In genomic region chr17:58331815-58332719, GRCh38 we compare ENCODE assay signal across 8 cellular contexts. TPM values are rescaled to one million over a fixed set of nuclear protein-coding genes. Genes with fewer than 3 reads are reported as not detected.
A peak's percentile ranks its signal among the peaks of the same experiment; 100 is the strongest.
DNase-seq lines count a peak whose midpoint lies in the region; ATAC-seq and TF ChIP-seq lines count a peak whose summit lies in the region.

No MANE protein-coding gene starts in this region.

- TF ChIP-seq POLR2A in lower leg skin (IDR thresholded peaks at IDR 0.05): peak in 1 of 2 donors; percentile 61

- peaks cover 5% of the 10 kb centered on the region; the same call in 1 of the 2 replicates for H3K9me3 ChIP-seq in OCI-LY3 (ENCODE audit: insufficient read depth, low read length)

- peak; percentile 16 for ATAC-seq in GM19043 (IDR thresholded peaks at IDR 0.05; ENCODE audit: low read depth, unreplicated experiment)
- ATAC-seq in HG02852 (IDR thresholded peaks at IDR 0.05; ENCODE audit: unreplicated experiment): no peak

- H3K36me3 ChIP-seq in OCI-LY3 (replicated peaks; ENCODE audit: low read depth, low read length): peaks cover 28% of the 10 kb centered on the region

- H3K27ac ChIP-seq in OCI-LY3 (ENCODE audit: low read length): peak overlapping the region; percentile 99

- peak; percentile 86 for DNase-seq in activated T-helper 9 cell treated with anti-CD3 and anti-CD28 coated beads, Interleukin-2, amount 50 U/mL, for 16 hours (ENCODE audit: low read depth)
- DNase-seq in lower leg skin (ENCODE audit: low spot score in 2 of 2) (peak in 1 of 2 donors; percentile 94), COR-L47 (lab: John Stamatoyannopoulos, UW) (no peak), NCI-H510A treated with DMSO at 0.1 percent for 48 hours (lab: John Stamatoyannopoulos, UW) (no peak)
- peak; percentile 89 to 90 for DNase-seq in stimulated activated CD8-positive, alpha-beta memory T cell treated with anti-CD3 and anti-CD28 coated beads, Interleukin-2, amount 100 ng/mL, for 48 hours (ENCODE audit: low read depth in 2 of 2)

- H3K4me2 ChIP-seq in OCI-LY3 (ENCODE audit: low read length): peak overlapping the region; percentile 92

- no peaks in the 10 kb centered on the region for H3K27me3 ChIP-seq in OCI-LY3 (ENCODE audit: low read depth, low read length)

- H3K4me1 ChIP-seq in OCI-LY3 (ENCODE audit: low read length): peaks cover 69% of the 10 kb centered on the region

- no peak overlapping the region for H2AFZ ChIP-seq in OCI-LY3 (ENCODE audit: low read depth, low read length)

- TF ChIP-seq CTCF in OCI-LY3 (IDR thresholded peaks at IDR 0.05; ENCODE audit: low read depth, low read length) (no peak), lower leg skin (IDR thresholded peaks at IDR 0.05) (no peak)

- WGBS in lower leg skin, 2 donors: 75 to 87% methylated on average over 22 to 29 of the region's 29 CpGs

- intact Hi-C loops in lower leg skin (cut with DNase I; ENCODE audit: low total_unique reads): no loop called here

- H3K79me2 ChIP-seq in OCI-LY3 (ENCODE audit: low read length): peaks cover 76% of the 10 kb centered on the region

- peaks cover 47% of the 10 kb centered on the region for H4K20me1 ChIP-seq in OCI-LY3 (ENCODE audit: insufficient read depth, low read length)

- peak overlapping the region; percentile 100 for H3K9ac ChIP-seq in OCI-LY3 (ENCODE audit: low read length)

- H3K4me3 ChIP-seq in OCI-LY3 (ENCODE audit: low read length) (peak overlapping the region; percentile 96), lower leg skin (ENCODE audit: low read depth, poor library complexity, severe bottlenecking) (peak overlapping the region; percentile 41)

RNA-seq across cellular contexts. Expression of gene TSPOAP1, which starts 3.5 kb away (rescaled TPM):
- 10 to 100 TPM in 1 of 4 donors, 1 to 10 TPM in 3; 8.2 to 18.3 (median 8.8) TPM for total RNA-seq in lower leg skin

RNA-seq across cellular contexts. Expression of gene SUPT4H1, which starts 19.9 kb away (rescaled TPM):
- 10 to 100 TPM; 49.5 to 89.7 (median 57.5) TPM for total RNA-seq in lower leg skin

RNA-seq across cellular contexts. Expression of gene MPO, which starts 51.3 kb away (rescaled TPM):
- under 1 TPM in 1 of 4 donors, not detected in 3; 0.10 TPM for total RNA-seq in lower leg skin

Comparison
In these comparisons a context has a peak if more than half of its experiments do, and no peak if none do; other contexts are left out.
1. DNase-seq: peak in activated T-helper 9 cell treated with anti-CD3 and anti-CD28 coated beads, Interleukin-2, amount 50 U/mL, for 16 hours (single experiment) and stimulated activated CD8-positive, alpha-beta memory T cell treated with anti-CD3 and anti-CD28 coated beads, Interleukin-2, amount 100 ng/mL, for 48 hours (2 of 2); none in COR-L47 (single experiment) and NCI-H510A treated with DMSO at 0.1 percent for 48 hours (single experiment).